In the genomic region with DNA sequence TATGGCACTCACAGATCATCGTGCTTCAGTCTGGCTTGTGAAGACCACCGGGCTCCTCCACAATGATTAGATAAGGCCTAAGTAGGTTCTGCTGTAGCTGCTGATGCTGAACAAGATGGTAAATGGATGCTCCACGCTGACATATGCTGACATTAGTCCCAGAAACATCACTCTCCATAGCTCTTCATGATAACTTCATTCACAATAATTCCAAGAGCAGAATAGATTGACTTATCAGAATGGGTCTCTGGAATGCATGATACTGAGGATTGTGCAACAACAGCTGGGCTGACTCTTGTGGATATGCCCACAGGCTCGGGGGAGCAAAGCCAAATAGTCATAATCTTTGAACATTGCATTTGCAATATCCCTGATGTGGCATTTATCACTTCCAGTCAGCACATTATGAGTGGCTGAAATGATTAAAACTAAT, we compare ENCODE assay signal across 24 cellular contexts.
DNase-seq lines count a peak whose midpoint lies in the region; ATAC-seq and TF ChIP-seq lines count a peak whose summit lies in the region.
"Had no signal": no experiment of that assay in that cellular context is flagged by ENCODE, and none has a peak within 500 bp of the region (broad histone marks: within the 10 kb centered on the region; RNA-seq: fewer than 3 reads in every experiment).

No MANE protein-coding gene starts in this region.

- ATAC-seq in omental fat pad (ENCODE audit: low FRiP score), result peak; percentile 57
- ATAC-seq: activated T-cell treated with anti-CD3 and anti-CD28 coated beads, Interleukin-2, amount 50 U/mL, for 72 hours; esophagus mucosa; GM23338; stimulated activated naive CD8-positive, alpha-beta T cell treated with anti-CD3 and anti-CD28 coated beads, Interleukin-15, Interleukin-2, amounts not matched to agents 100 U/mL and 50 U/mL, for 24 hours had no signal

- TF ChIP-seq CTCF in omental fat pad (IDR thresholded peaks at IDR 0.05), result no peak

- peak; percentile 62 for DNase-seq in GM03348 (ENCODE audit: low spot score)
- peak; percentile 96 for DNase-seq in SK-N-DZ (ENCODE audit: low spot score)
- DNase-seq in fibroblast of gingiva (ENCODE audit: low read depth), result peak; percentile 7
- DNase-seq in omental fat pad (ENCODE audit: low spot score), result no peak
- no peak for DNase-seq in NCI-H1417 (lab: John Stamatoyannopoulos, UW)
- DNase-seq in KG1 (lab: John Stamatoyannopoulos, UW), result no peak
- no peak for DNase-seq in NCI-H524 treated with DMSO at 0.1 percent for 48 hours (lab: John Stamatoyannopoulos, UW)
- DNase-seq: activated B cell treated with CpG ODN at 0.5 μM for 24 hours; activated CD4-positive, alpha-beta T cell treated with anti-CD3 and anti-CD28 coated beads, Interleukin-2, amount 50 U/mL, for 1 hour; activated naive CD4-positive, alpha-beta T cell; activated T-cell treated with anti-CD3 and anti-CD28 coated beads, Interleukin-2, amount 50 U/mL, for 72 hours; AML-193; CD4-positive, alpha-beta memory T cell; DMS 273 treated with DMSO at 0.1 percent for 48 hours; glutamatergic neuron; islet precursor cell; left ventricle myocardium inferior; mesendoderm; naive B cell; NCI-H1417 treated with DMSO at 0.1 percent for 48 hours; NCI-H446 treated with DMSO at 0.1 percent for 48 hours; stimulated activated naive CD8-positive, alpha-beta T cell treated with anti-CD3 and anti-CD28 coated beads, Interleukin-15, Interleukin-2, amounts not matched to agents 100 U/mL and 50 U/mL, for 24 hours had no signal

Comparison
In these comparisons a context has a peak if more than half of its experiments do, and no peak if none do; other contexts are left out.
1. DNase-seq: peak in GM03348 (single experiment), SK-N-DZ (single experiment) and fibroblast of gingiva (single experiment); none in omental fat pad (single experiment), NCI-H1417 (0 of 3), KG1 (single experiment) and NCI-H524 treated with DMSO at 0.1 percent for 48 hours (single experiment).